20 cellular contexts compared by ENCODE assay signal in genomic region chr15:54567408-54568040, GRCh38.
DNase-seq lines count a peak whose midpoint lies in the region; ATAC-seq and TF ChIP-seq lines count a peak whose summit lies in the region.
"Had no signal": no experiment of that assay in that cellular context is flagged by ENCODE, and none has a peak within 500 bp of the region (broad histone marks: within the 10 kb centered on the region; RNA-seq: fewer than 3 reads in every experiment).

No MANE protein-coding gene starts in this region.

- TF ChIP-seq CTCF in mesothelial cell of epicardium (IDR thresholded peaks at IDR 0.05; ENCODE audit: unreplicated experiment) (no peak), neural cell (IDR thresholded peaks at IDR 0.05; ENCODE audit: poor library complexity, severe bottlenecking) (no peak), upper lobe of left lung (IDR thresholded peaks at IDR 0.05) (no peak)

- H3K4me3 ChIP-seq in neural cell (ENCODE audit: low read length) (peak overlapping the region; percentile 37), upper lobe of left lung (no peak overlapping the region)
- H3K4me3 ChIP-seq: BLaER1, GM12878 had no signal

- no peaks in the 10 kb centered on the region for H3K27me3 Mint-ChIP-seq in mesothelial cell of epicardium (ENCODE audit: low read depth)
- H3K27me3 Mint-ChIP-seq: CD4-positive, alpha-beta memory T cell had no signal

- no peaks in the 10 kb centered on the region for H4K20me1 ChIP-seq in neural cell (ENCODE audit: insufficient read depth)
- H4K20me1 ChIP-seq: BLaER1 had no signal

- H3K4me1 Mint-ChIP-seq in mesothelial cell of epicardium, result peaks cover 9% of the 10 kb centered on the region
- H3K4me1 Mint-ChIP-seq: CD4-positive, alpha-beta memory T cell; CD4-positive, CD25-positive, alpha-beta regulatory T cell; CD8-positive, alpha-beta memory T cell had no signal

- H3K36me3 ChIP-seq in neural cell (ENCODE audit: insufficient read depth, low read length), result no peaks in the 10 kb centered on the region
- H3K36me3 ChIP-seq in upper lobe of left lung, result no peaks in the 10 kb centered on the region
- H3K36me3 ChIP-seq: BE2C, BLaER1 had no signal

- peak; percentile 0 for DNase-seq in NCI-H446 treated with DMSO at 0.1 percent for 48 hours (lab: John Stamatoyannopoulos, UW)
- peak; percentile 68 for DNase-seq in cerebellar cortex (ENCODE audit: low spot score)
- no peak for DNase-seq in mesothelial cell of epicardium (ENCODE audit: low spot score in 2 of 2, unreplicated experiment in 2 of 2)
- DNase-seq in HuH-7.5 (ENCODE audit: low spot score), result no peak
- DNase-seq in HuH-7 (ENCODE audit: low spot score), result no peak
- no peak for DNase-seq in upper lobe of left lung
- DNase-seq: 8988T; ACHN; BE2C; CD4-positive, alpha-beta memory T cell; CD4-positive, CD25-positive, alpha-beta regulatory T cell; CD8-positive, alpha-beta memory T cell; COR-L47; DMS79 treated with DMSO at 0.1 percent for 48 hours; GDM1 had no signal

- H3K9me3 ChIP-seq in neural cell (ENCODE audit: low read length) (no peaks in the 10 kb centered on the region), upper lobe of left lung (no peaks in the 10 kb centered on the region)
- H3K9me3 ChIP-seq: BE2C, BLaER1 had no signal

- peak overlapping the region; percentile 41 for H3K9ac ChIP-seq in neural cell (ENCODE audit: low read length)
- H3K9ac ChIP-seq: BLaER1 had no signal

- ATAC-seq in upper lobe of left lung (ENCODE audit: low FRiP score in 2 of 2) (no peak), GM21360 (IDR thresholded peaks at IDR 0.05; ENCODE audit: unreplicated experiment) (no peak)

- no peaks in the 10 kb centered on the region for H3K4me1 ChIP-seq in upper lobe of left lung
- H3K4me1 ChIP-seq: BE2C had no signal

- 18 to 23% methylated on average over 2 of the region's 2 CpGs for WGBS in upper lobe of left lung, 2 donors

- no peak for TF ChIP-seq POLR2A in upper lobe of left lung (IDR thresholded peaks at IDR 0.05)

- peak overlapping the region; percentile 7 for H3K4me2 ChIP-seq in neural cell (ENCODE audit: low read length)
- H3K4me2 ChIP-seq: BLaER1 had no signal

- H3K27ac ChIP-seq in neural cell (ENCODE audit: low read length) (peak overlapping the region; percentile 82), upper lobe of left lung (no peak overlapping the region)
- H3K27ac ChIP-seq: BLaER1 had no signal

- H3F3A ChIP-seq in neural cell (ENCODE audit: insufficient read depth, low read length, poor library complexity, severe bottlenecking), result no peaks in the 10 kb centered on the region

- H3K4me3 Mint-ChIP-seq in mesothelial cell of epicardium, result no peak overlapping the region
- H3K4me3 Mint-ChIP-seq: CD14-positive monocyte; CD4-positive, alpha-beta memory T cell; CD4-positive, CD25-positive, alpha-beta regulatory T cell; CD8-positive, alpha-beta memory T cell had no signal

- no peak overlapping the region for H2AFZ ChIP-seq in neural cell (ENCODE audit: low read depth, low read length)

- TF ChIP-seq RAD21 in neural cell (conservative IDR thresholded peaks at IDR 0.05), result peak; percentile 20

- no peaks in the 10 kb centered on the region for H3K79me2 ChIP-seq in neural cell (replicated peaks; ENCODE audit: insufficient read depth, low read length)

- no peaks in the 10 kb centered on the region for H3K9me3 Mint-ChIP-seq in mesothelial cell of epicardium

- H3K9me2 ChIP-seq in neural cell (ENCODE audit: insufficient read depth, low read length), result no peaks in the 10 kb centered on the region

- no peaks in the 10 kb centered on the region for H3K36me3 Mint-ChIP-seq in mesothelial cell of epicardium
- H3K36me3 Mint-ChIP-seq: CD14-positive monocyte; CD4-positive, alpha-beta memory T cell; CD4-positive, CD25-positive, alpha-beta regulatory T cell; CD8-positive, alpha-beta memory T cell had no signal

- H3K27me3 ChIP-seq in neural cell (ENCODE audit: insufficient read depth, low read depth, low read length) (no peaks in the 10 kb centered on the region), upper lobe of left lung (no peaks in the 10 kb centered on the region)
- H3K27me3 ChIP-seq: BE2C, BLaER1 had no signal

- H3K27ac Mint-ChIP-seq in mesothelial cell of epicardium, result peak overlapping the region; percentile 44
- H3K27ac Mint-ChIP-seq: CD14-positive monocyte; CD4-positive, alpha-beta memory T cell; CD4-positive, CD25-positive, alpha-beta regulatory T cell; CD8-positive, alpha-beta memory T cell had no signal

- peak; percentile 78 for TF ChIP-seq EP300 in neural cell (conservative IDR thresholded peaks at IDR 0.05; ENCODE audit: poor library complexity, severe bottlenecking)
- TF ChIP-seq EP300 in upper lobe of left lung (IDR thresholded peaks at IDR 0.05), result no peak

TF ChIP-seq in neural cell, 6 proteins besides CTCF, POLR2A, EP300 and RAD21:
- TF ChIP-seq REST (IDR thresholded peaks at IDR 0.05; ENCODE audit: borderline replicate concordance) (peak; percentile 41), POLR2AphosphoS5 (IDR thresholded peaks at IDR 0.05) (peak; percentile 85), TAF1 (IDR thresholded peaks at IDR 0.05; ENCODE audit: low read depth) (no peak)
TF ChIP-seq in neural cell: peak in this region for 2.

Comparison
In these comparisons a context has a peak if more than half of its experiments do, and no peak if none do; other contexts are left out.
1. DNase-seq: peak in NCI-H446 treated with DMSO at 0.1 percent for 48 hours (single experiment) and cerebellar cortex (single experiment); none in mesothelial cell of epicardium (0 of 2), HuH-7.5 (single experiment), HuH-7 (single experiment) and upper lobe of left lung (0 of 2).